10 cellular contexts compared by ENCODE assay signal in genomic region chr17:17300624-17301568, GRCh38. TPM values are rescaled to one million over a fixed set of nuclear protein-coding genes. Genes with fewer than 3 reads are reported as not detected.
DNase-seq lines count a peak whose midpoint lies in the region; ATAC-seq, FAIRE-seq and TF ChIP-seq lines count a peak whose summit lies in the region.
"Had no signal": no experiment of that assay in that cellular context is flagged by ENCODE, and none has a peak within 500 bp of the region (broad histone marks: within the 10 kb centered on the region; RNA-seq: fewer than 3 reads in every experiment).

No MANE protein-coding gene starts in this region.

- H4K20me1 ChIP-seq in K562 (replicated peaks; ENCODE audit: control insufficient read depth, insufficient read depth, low read length), result no peaks in the 10 kb centered on the region

- no peak overlapping the region for H2AFZ ChIP-seq in K562 (ENCODE audit: low read depth, low read length)

- no peak for TF ChIP-seq EP300 in K562 (IDR thresholded peaks at IDR 0.05; ENCODE audit: low read length)

- in situ Hi-C loops in K562 (cut with MboI), result no loop called here

- peaks cover 28 to 34% of the 10 kb centered on the region in 2 donors for H3K4me1 Mint-ChIP-seq in immature natural killer cell

- no peak overlapping the region for H3K27ac Mint-ChIP-seq in immature natural killer cell

- no peaks in the 10 kb centered on the region for H3K36me3 Mint-ChIP-seq in immature natural killer cell

- H3K36me3 ChIP-seq in K562 (ENCODE audit: control insufficient read depth, insufficient read depth, low read length), result no peaks in the 10 kb centered on the region; the same call in 2 of the 3 replicates

- peaks cover 35% of the 10 kb centered on the region for H3K79me2 ChIP-seq in K562 (ENCODE audit: control insufficient read depth, insufficient read depth, low read length)

- H3K4me1 ChIP-seq in K562 (replicated peaks in 1 of 2; ENCODE audit: control insufficient read depth in 2 of 2, insufficient read depth in 2 of 2, low read length in 2 of 2), result peaks cover 12 to 15% of the 10 kb centered on the region in 2 experiments; a peak in 4 of 5 replicates

- no peak for DNase-seq in activated CD4-positive, CD25-positive, alpha-beta regulatory T cell (lab: John Stamatoyannopoulos, UW)
- DNase-seq in T-helper 2 cell (peak in 3 of 5 experiments; percentile 28 to 68 (median 29)), K562 (ENCODE audit: extremely low read depth in 1 of 4, low spot score in 3 of 4) (no peak), immature natural killer cell (peak; percentile 11 to 29 (median 28)), NCI-H524 treated with DMSO at 0.1 percent for 48 hours (lab: John Stamatoyannopoulos, UW) (no peak)
- DNase-seq in stimulated activated CD4-positive, alpha-beta T cell treated with anti-CD3 and anti-CD28 coated beads, Interleukin-15, amount 100 ng/mL, for 1 hour (ENCODE audit: low read depth in 1 of 2, low spot score in 1 of 2), result peak; percentile 11 to 53

- TF ChIP-seq CTCF in K562 (IDR thresholded peaks at IDR 0.05 in 2 of 3, conservative IDR thresholded peaks at IDR 0.05 in 1 of 3; ENCODE audit: insufficient read depth in 2 of 3, low read depth in 1 of 3, low read length in 3 of 3), result no peak

- H3K4me3 ChIP-seq in K562, result no peak overlapping the region

- H3K27me3 ChIP-seq in K562 (ENCODE audit: control insufficient read depth in 2 of 2, insufficient read depth in 2 of 2, low read length in 2 of 2), result no peaks in the 10 kb centered on the region

- no peak overlapping the region for H3K4me2 ChIP-seq in K562 (ENCODE audit: insufficient read depth, low read length)

- peak; percentile 44 to 49 for ATAC-seq in activated CD4-positive, CD25-positive, alpha-beta regulatory T cell treated with anti-CD3 and anti-CD28 coated beads, Interleukin-2, amount 50 U/mL, for 24 hours
- ATAC-seq in K562 (no peak), GM19455 (IDR thresholded peaks at IDR 0.05; ENCODE audit: unreplicated experiment) (no peak)

- H3K9me3 Mint-ChIP-seq in immature natural killer cell, result no peaks in the 10 kb centered on the region
- H3K9me3 Mint-ChIP-seq: central memory CD8-positive, alpha-beta T cell had no signal

- 97% methylated on average over 16 of the region's 35 CpGs for WGBS in K562 (ENCODE audit: insufficient coverage, low coverage, missing lambda C conversion rate)

- intact Hi-C loops in K562 (cut with micrococcal nuclease), result no loop called here

- H3K9me3 ChIP-seq in K562 (replicated peaks; ENCODE audit: control insufficient read depth, insufficient read depth, low read depth, low read length), result no peaks in the 10 kb centered on the region

- POLR2A ChIA-PET in K562 (lab: Yijun Ruan, JAX), result interaction anchor here (0.6 to 1.0 kb wide), 2 partner anchors 28 to 283 kb away, joined by 3 read pairs; no protein-coding TSS in a partner anchor

- no peaks in the 10 kb centered on the region for H3K9me1 ChIP-seq in K562 (ENCODE audit: control insufficient read depth, insufficient read depth, low read length)

- BruUV-seq in K562 (replicated peaks; lab: Mats Ljungman, UMichigan), result no TSS peak

- peaks cover 7 to 18% (median 10%) of the 10 kb centered on the region in 3 donors for H3K27me3 Mint-ChIP-seq in immature natural killer cell (ENCODE audit: low read depth in 3 of 3)

- peak overlapping the region; percentile 43 to 58 (median 47) for H3K4me3 Mint-ChIP-seq in immature natural killer cell

- H3K27ac ChIP-seq in K562 (ENCODE audit: extremely low read depth, low read depth, low read length), result no peak overlapping the region
- H3K27ac ChIP-seq: C4-2B had no signal

- CTCF ChIA-PET in K562 (lab: Yijun Ruan, JAX; ENCODE audit: low intra/inter-chr PET ratio), result no interaction called here

- no peak for TF ChIP-seq RAD21 in K562 (CRISPR knock-in tag; conservative IDR thresholded peaks at IDR 0.05 in 1 of 2, IDR thresholded peaks at IDR 0.05 in 1 of 2)

- no peak for FAIRE-seq in K562 (lab: Jason Lieb, UNC)

- H3K9ac ChIP-seq in K562 (ENCODE audit: insufficient read depth in 1 of 2, low read depth in 2 of 2, low read length in 2 of 2), result peak overlapping the region in 1 of 2 experiments; percentile 37; a peak in 1 of 4 replicates

- TF ChIP-seq POLR2A in K562 (conservative IDR thresholded peaks at IDR 0.05), result no peak

TF ChIP-seq in K562, 482 proteins besides CTCF, POLR2A, EP300 and RAD21 (continues in another document):
- TF ChIP-seq, protein P1, sequence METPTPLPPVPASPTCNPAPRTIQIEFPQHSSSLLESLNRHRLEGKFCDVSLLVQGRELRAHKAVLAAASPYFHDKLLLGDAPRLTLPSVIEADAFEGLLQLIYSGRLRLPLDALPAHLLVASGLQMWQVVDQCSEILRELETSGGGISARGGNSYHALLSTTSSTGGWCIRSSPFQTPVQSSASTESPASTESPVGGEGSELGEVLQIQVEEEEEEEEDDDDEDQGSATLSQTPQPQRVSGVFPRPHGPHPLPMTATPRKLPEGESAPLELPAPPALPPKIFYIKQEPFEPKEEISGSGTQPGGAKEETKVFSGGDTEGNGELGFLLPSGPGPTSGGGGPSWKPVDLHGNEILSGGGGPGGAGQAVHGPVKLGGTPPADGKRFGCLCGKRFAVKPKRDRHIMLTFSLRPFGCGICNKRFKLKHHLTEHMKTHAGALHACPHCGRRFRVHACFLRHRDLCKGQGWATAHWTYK (CRISPR knock-in tag; IDR thresholded peaks at IDR 0.05), result no peak
- no peak for TF ChIP-seq ZNF740 (CRISPR knock-in tag; IDR thresholded peaks at IDR 0.05)
- TF ChIP-seq ZNF740 (tag; IDR thresholded peaks at IDR 0.05), result no peak
- no peak for TF ChIP-seq HIVEP1 (CRISPR knock-in tag; IDR thresholded peaks at IDR 0.05)
- TF ChIP-seq RB1 (IDR thresholded peaks at IDR 0.05; ENCODE audit: low read depth), result no peak
- TF ChIP-seq, protein P2, sequence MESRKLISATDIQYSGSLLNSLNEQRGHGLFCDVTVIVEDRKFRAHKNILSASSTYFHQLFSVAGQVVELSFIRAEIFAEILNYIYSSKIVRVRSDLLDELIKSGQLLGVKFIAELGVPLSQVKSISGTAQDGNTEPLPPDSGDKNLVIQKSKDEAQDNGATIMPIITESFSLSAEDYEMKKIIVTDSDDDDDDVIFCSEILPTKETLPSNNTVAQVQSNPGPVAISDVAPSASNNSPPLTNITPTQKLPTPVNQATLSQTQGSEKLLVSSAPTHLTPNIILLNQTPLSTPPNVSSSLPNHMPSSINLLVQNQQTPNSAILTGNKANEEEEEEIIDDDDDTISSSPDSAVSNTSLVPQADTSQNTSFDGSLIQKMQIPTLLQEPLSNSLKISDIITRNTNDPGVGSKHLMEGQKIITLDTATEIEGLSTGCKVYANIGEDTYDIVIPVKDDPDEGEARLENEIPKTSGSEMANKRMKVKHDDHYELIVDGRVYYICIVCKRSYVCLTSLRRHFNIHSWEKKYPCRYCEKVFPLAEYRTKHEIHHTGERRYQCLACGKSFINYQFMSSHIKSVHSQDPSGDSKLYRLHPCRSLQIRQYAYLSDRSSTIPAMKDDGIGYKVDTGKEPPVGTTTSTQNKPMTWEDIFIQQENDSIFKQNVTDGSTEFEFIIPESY (CRISPR knock-in tag; IDR thresholded peaks at IDR 0.05), result peak; percentile 76

RNA-seq across cellular contexts. Expression of gene NT5M, which starts 2.3 kb away (rescaled TPM):
- total RNA-seq in K562 (2011; cell fraction: chromatin; rRNA removed; ENCODE audit: low replicate concordance), result 1.2 and 7.6 TPM in 2 replicates
- 10.3 and 10.8 TPM in 2 replicates for total RNA-seq in K562 (2011; cell fraction: nucleolus; rRNA removed)
- total RNA-seq in K562 (2011; cell fraction: nucleoplasm; rRNA removed), result 4.5 and 5.5 TPM in 2 replicates
- total RNA-seq in K562 (2014; rRNA removed) (9.1 and 10.2 TPM in 2 replicates), K562 (2014; rRNA removed; fragmentation: Illumina TruSeq; extraction: Trizol) (1.5 and 1.8 TPM in 2 replicates), K562 (2015; rRNA removed; fragmentation: Illumina TruSeq; extraction: Trizol) (3.4 and 4.0 TPM in 2 replicates), K562 (2021) (8.8 and 10.1 TPM in 2 replicates)
- polyA plus RNA-seq in K562 (2011; rRNA removed) (4.9 and 9.1 TPM in 2 replicates), K562 (2014; fragmentation: Illumina TruSeq; extraction: Trizol) (2.5 and 4.1 TPM in 2 replicates), K562 (2014; fragmentation: Nextera tagmentation; extraction: Ambion mirVana) (under 1 TPM; 0.24 to 0.43 TPM), K562 (2014; rRNA removed) (8.2 and 9.6 TPM in 2 replicates), immature natural killer cell (1 to 10 TPM; 3.2 to 4.6 (median 3.3) TPM)
- 10.1 and 17.9 TPM in 2 replicates for polyA plus RNA-seq in K562 (2011; cell fraction: cytosol; rRNA removed)
- 15.2 and 18.1 TPM in 2 replicates for polyA plus RNA-seq in K562 (2011; cell fraction: nucleus; rRNA removed)
- 4.6 and 20.2 TPM in 2 replicates for polyA plus RNA-seq in K562 (2012)
- polyA minus RNA-seq in K562 (2011; rRNA and poly(A)+ RNA removed), result 1.7 and 1.8 TPM in 2 replicates
- 3.1 and 5.4 TPM in 2 replicates for polyA minus RNA-seq in K562 (2011; cell fraction: cytosol; rRNA and poly(A)+ RNA removed)
- 7.1 and 7.8 TPM in 2 replicates for polyA minus RNA-seq in K562 (2011; cell fraction: nucleus; rRNA and poly(A)+ RNA removed)

RNA-seq across cellular contexts. Expression of gene COPS3, which starts 19.9 kb away (rescaled TPM):
- total RNA-seq in K562 (2011; cell fraction: chromatin; rRNA removed; ENCODE audit: low replicate concordance), result 119 and 128 TPM in 2 replicates
- total RNA-seq in K562 (2011; cell fraction: nucleolus; rRNA removed), result 60.9 and 62.9 TPM in 2 replicates
- 64.4 and 74.3 TPM in 2 replicates for total RNA-seq in K562 (2011; cell fraction: nucleoplasm; rRNA removed)
- total RNA-seq in K562 (2014; rRNA removed) (92.4 and 95.2 TPM in 2 replicates), K562 (2014; rRNA removed; fragmentation: Illumina TruSeq; extraction: Trizol) (167 and 182 TPM in 2 replicates), K562 (2015; rRNA removed; fragmentation: Illumina TruSeq; extraction: Trizol) (154 and 161 TPM in 2 replicates), K562 (2021) (119 and 128 TPM in 2 replicates)
- polyA plus RNA-seq in K562 (2011; rRNA removed) (160 and 179 TPM in 2 replicates), K562 (2014; fragmentation: Illumina TruSeq; extraction: Trizol) (162 and 170 TPM in 2 replicates), K562 (2014; fragmentation: Nextera tagmentation; extraction: Ambion mirVana) (100 to 1,000 TPM; 284 to 295 TPM), K562 (2014; rRNA removed) (118 and 126 TPM in 2 replicates), immature natural killer cell (100 to 1,000 TPM in 1 of 3 donors, 10 to 100 TPM in 2; 93.7 to 120 (median 95.9) TPM)
- polyA plus RNA-seq in K562 (2011; cell fraction: cytosol; rRNA removed), result 93.6 and 114 TPM in 2 replicates
- 63.3 and 81.3 TPM in 2 replicates for polyA plus RNA-seq in K562 (2011; cell fraction: nucleus; rRNA removed)
- polyA plus RNA-seq in K562 (2012), result 103 and 124 TPM in 2 replicates
- 150 and 151 TPM in 2 replicates for polyA minus RNA-seq in K562 (2011; rRNA and poly(A)+ RNA removed)
- polyA minus RNA-seq in K562 (2011; cell fraction: cytosol; rRNA and poly(A)+ RNA removed), result 68.0 and 87.3 TPM in 2 replicates
- 29.8 and 42.8 TPM in 2 replicates for polyA minus RNA-seq in K562 (2011; cell fraction: nucleus; rRNA and poly(A)+ RNA removed)

Comparison
In these comparisons a context has a peak if more than half of its experiments do, and no peak if none do; other contexts are left out.
1. ATAC-seq: peak in activated CD4-positive, CD25-positive, alpha-beta regulatory T cell treated with anti-CD3 and anti-CD28 coated beads, Interleukin-2, amount 50 U/mL, for 24 hours (2 of 2); none in K562 (single experiment) and GM19455 (single experiment).
2. DNase-seq: peak in T-helper 2 cell (3 of 5), immature natural killer cell (3 of 3) and stimulated activated CD4-positive, alpha-beta T cell treated with anti-CD3 and anti-CD28 coated beads, Interleukin-15, amount 100 ng/mL, for 1 hour (2 of 2); none in activated CD4-positive, CD25-positive, alpha-beta regulatory T cell (0 of 4), K562 (0 of 4) and NCI-H524 treated with DMSO at 0.1 percent for 48 hours (single experiment).